ENCODE assay signal across 9 cellular contexts in the genomic region with DNA sequence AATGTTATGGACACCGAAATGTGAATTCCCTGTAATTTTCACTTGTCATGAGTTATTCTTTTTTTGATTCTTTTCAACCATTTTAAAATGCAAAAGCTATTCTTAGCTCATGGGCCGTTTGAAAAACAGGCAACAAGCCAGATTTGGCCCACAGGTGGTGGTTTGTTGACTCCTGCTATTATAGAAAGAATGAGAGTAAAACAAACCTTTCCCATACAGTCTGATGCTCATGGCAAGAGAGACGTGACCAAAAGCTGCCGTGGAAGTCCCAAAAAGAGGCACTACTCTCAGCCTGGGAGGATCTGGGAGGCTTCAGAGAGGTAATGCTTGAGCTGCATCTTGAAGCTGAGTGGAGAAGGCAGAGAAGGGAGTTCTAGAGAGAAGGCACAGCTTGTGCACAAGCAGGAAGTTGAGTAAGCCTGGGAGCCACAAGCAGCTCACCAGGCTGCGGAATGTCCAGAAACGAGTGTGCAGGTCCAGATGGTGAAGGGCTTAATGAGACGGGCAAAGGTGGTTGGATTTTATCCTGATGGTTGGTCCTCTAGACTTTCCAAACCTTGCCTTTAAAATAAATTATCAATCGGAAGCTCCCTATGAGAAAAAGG. TPM values are rescaled to one million over a fixed set of nuclear protein-coding genes. Genes with fewer than 3 reads are reported as not detected.
DNase-seq lines count a peak whose midpoint lies in the region; ATAC-seq and TF ChIP-seq lines count a peak whose summit lies in the region.
"Had no signal": no experiment of that assay in that cellular context is flagged by ENCODE, and none has a peak within 500 bp of the region (broad histone marks: within the 10 kb centered on the region; RNA-seq: fewer than 3 reads in every experiment).

No MANE protein-coding gene starts in this region.

- WGBS in endodermal cell (ENCODE audit: insufficient coverage in 1 of 2, insufficient read length in 1 of 2), 2 experiments = 87 to 88% methylated on average over 7 to 8 of the region's 8 CpGs

- CTCF ChIA-PET in Calu3 (lab: Charles Lee) = no interaction called here

- no peak overlapping the region for H3K4me3 Mint-ChIP-seq in endodermal cell
- H3K4me3 Mint-ChIP-seq in Calu3 (ENCODE audit: low read depth, unreplicated experiment) = no peak overlapping the region

- no peak for TF ChIP-seq CTCF in GM12865 (IDR thresholded peaks at IDR 0.05; ENCODE audit: insufficient read depth, low read depth, low read length, missing control alignments)
- TF ChIP-seq CTCF in endodermal cell (conservative IDR thresholded peaks at IDR 0.05) = no peak
- no peak for TF ChIP-seq CTCF in Calu3 (IDR thresholded peaks at IDR 0.05; ENCODE audit: unreplicated experiment)

- H3K9ac ChIP-seq in endodermal cell (ENCODE audit: extremely low read depth, low read length, poor library complexity, severe bottlenecking) = no peak overlapping the region

- H3K4me1 Mint-ChIP-seq in endodermal cell (peaks cover 11% of the 10 kb centered on the region), Calu3 (ENCODE audit: low read depth, unreplicated experiment) (no peaks in the 10 kb centered on the region)

- no peaks in the 10 kb centered on the region for H3K4me1 ChIP-seq in endodermal cell (ENCODE audit: control insufficient read depth, insufficient read depth, low read length)

- H3K27me3 ChIP-seq in endodermal cell (ENCODE audit: control insufficient read depth, insufficient read depth, low read length, poor library complexity, severe bottlenecking) = peaks cover 28% of the 10 kb centered on the region

- H3K36me3 Mint-ChIP-seq in endodermal cell (ENCODE audit: low read depth) = no peaks in the 10 kb centered on the region
- no peaks in the 10 kb centered on the region for H3K36me3 Mint-ChIP-seq in Calu3 (ENCODE audit: insufficient read depth, unreplicated experiment)

- ATAC-seq in GM21360 (IDR thresholded peaks at IDR 0.05; ENCODE audit: unreplicated experiment) (peak; percentile 85), HG03457 (IDR thresholded peaks at IDR 0.05; ENCODE audit: unreplicated experiment) (peak; percentile 81)

- H3K27me3 Mint-ChIP-seq in endodermal cell (ENCODE audit: insufficient read depth) (peaks cover 57% of the 10 kb centered on the region), Calu3 (ENCODE audit: unreplicated experiment) (peaks cover 71% of the 10 kb centered on the region)

- DNase-seq in GM12865 (ENCODE audit: low read depth) (peak; percentile 80), cerebellar cortex (ENCODE audit: low spot score) (peak; percentile 31), NCI-H2171 treated with DMSO at 0.1 percent for 48 hours (lab: John Stamatoyannopoulos, UW) (no peak), endodermal cell (no peak), Calu3 (no peak)
- DNase-seq in activated CD4-positive, alpha-beta T cell treated with anti-CD3 and anti-CD28 coated beads for 4 hours = no peak
- DNase-seq: activated naive CD4-positive, alpha-beta T cell treated with Interleukin-2 at 50 U/mL for 16 hours had no signal

- H3K9me3 ChIP-seq in endodermal cell (ENCODE audit: control insufficient read depth, low read length) = no peaks in the 10 kb centered on the region

- H3K9me3 Mint-ChIP-seq in endodermal cell = no peaks in the 10 kb centered on the region
- H3K9me3 Mint-ChIP-seq in Calu3 (ENCODE audit: low read depth, unreplicated experiment) = no peaks in the 10 kb centered on the region

- H3K27ac Mint-ChIP-seq in endodermal cell = no peak overlapping the region
- no peak overlapping the region for H3K27ac Mint-ChIP-seq in Calu3 (ENCODE audit: unreplicated experiment)

- no peak overlapping the region for H3K27ac ChIP-seq in endodermal cell (ENCODE audit: low read depth, low read length)

- H3K4me3 ChIP-seq in GM12865 (ENCODE audit: low read depth, low read length) (peak overlapping the region; percentile 6), endodermal cell (ENCODE audit: low read length) (no peak overlapping the region)

- H3K36me3 ChIP-seq in endodermal cell (ENCODE audit: control insufficient read depth, insufficient read depth, low read length) = no peaks in the 10 kb centered on the region

- BruUV-seq in Calu3 (replicated peaks; lab: Mats Ljungman, UMichigan) = no TSS peak

- intact Hi-C loops in Calu3 (cut with micrococcal nuclease; ENCODE audit: unreplicated experiment) = no loop called here

RNA-seq across cellular contexts. Expression of a gene that starts 9.6 kb away (rescaled TPM):
- total RNA-seq in endodermal cell (1 to 10 TPM; 1.6 to 1.9 TPM), Calu3 (2022) (1.3 and 2.3 TPM in 2 replicates)
- 10.2 TPM for polyA plus RNA-seq in endodermal cell (2013, experiment 1 of 2)
- polyA plus RNA-seq in endodermal cell (2013, experiment 2 of 2) = 9.9 TPM

Comparison
In these comparisons a context has a peak if more than half of its experiments do, and no peak if none do; other contexts are left out.
1. DNase-seq: peak in GM12865 (single experiment) and cerebellar cortex (single experiment); none in NCI-H2171 treated with DMSO at 0.1 percent for 48 hours (single experiment), activated CD4-positive, alpha-beta T cell treated with anti-CD3 and anti-CD28 coated beads for 4 hours (0 of 2), endodermal cell (single experiment) and Calu3 (single experiment).